In the genomic region with DNA sequence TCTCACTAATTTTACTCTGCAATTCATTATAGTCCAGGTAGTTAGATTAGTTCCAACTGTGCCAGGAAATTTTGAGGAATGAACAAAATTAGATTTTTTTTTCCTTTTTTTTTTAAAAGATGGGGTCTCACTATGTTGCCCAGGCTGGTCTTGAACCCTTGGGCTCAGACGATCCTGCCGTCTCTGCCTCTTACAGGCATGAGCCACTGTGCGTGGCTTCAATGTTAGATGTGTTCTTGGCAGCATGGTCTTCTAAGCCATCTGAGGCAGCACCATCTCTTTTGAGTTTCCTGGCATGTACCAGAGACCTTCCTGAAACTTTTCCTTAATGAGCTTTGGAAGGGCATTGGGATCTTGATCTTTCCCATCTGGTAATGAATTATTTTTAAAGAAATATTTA, we compare ENCODE assay signal across 1 cellular context.
TF ChIP-seq lines count a peak whose summit lies in the region.

No MANE protein-coding gene starts in this region.

TF ChIP-seq in K562, 482 proteins besides CTCF, POLR2A, EP300 and RAD21:
- TF ChIP-seq CBX3 (IDR thresholded peaks at IDR 0.05; ENCODE audit: borderline replicate concordance in 1 of 2, low read length in 2 of 2), result no peak
- peak; percentile 93 for TF ChIP-seq ZNF121 (CRISPR knock-in tag; conservative IDR thresholded peaks at IDR 0.05)
- TF ChIP-seq, protein P1, sequence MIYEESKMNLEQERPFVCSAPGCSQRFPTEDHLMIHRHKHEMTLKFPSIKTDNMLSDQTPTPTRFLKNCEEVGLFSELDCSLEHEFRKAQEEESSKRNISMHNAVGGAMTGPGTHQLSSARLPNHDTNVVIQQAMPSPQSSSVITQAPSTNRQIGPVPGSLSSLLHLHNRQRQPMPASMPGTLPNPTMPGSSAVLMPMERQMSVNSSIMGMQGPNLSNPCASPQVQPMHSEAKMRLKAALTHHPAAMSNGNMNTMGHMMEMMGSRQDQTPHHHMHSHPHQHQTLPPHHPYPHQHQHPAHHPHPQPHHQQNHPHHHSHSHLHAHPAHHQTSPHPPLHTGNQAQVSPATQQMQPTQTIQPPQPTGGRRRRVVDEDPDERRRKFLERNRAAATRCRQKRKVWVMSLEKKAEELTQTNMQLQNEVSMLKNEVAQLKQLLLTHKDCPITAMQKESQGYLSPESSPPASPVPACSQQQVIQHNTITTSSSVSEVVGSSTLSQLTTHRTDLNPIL (CRISPR knock-in tag; IDR thresholded peaks at IDR 0.05), result no peak
- no peak for TF ChIP-seq SAFB2 (IDR thresholded peaks at IDR 0.05; ENCODE audit: borderline replicate concordance, low read depth, low read length, severe bottlenecking)
- no peak for TF ChIP-seq FOS (IDR thresholded peaks at IDR 0.05; ENCODE audit: extremely low read depth, insufficient read length)
- TF ChIP-seq ZNF696 (CRISPR knock-in tag; conservative IDR thresholded peaks at IDR 0.05), result no peak
- no peak for TF ChIP-seq ZNF431 (CRISPR knock-in tag; IDR thresholded peaks at IDR 0.05)
- TF ChIP-seq DMBX1 (CRISPR knock-in tag; IDR thresholded peaks at IDR 0.05; ENCODE audit: borderline replicate concordance), result no peak
- TF ChIP-seq HIVEP1 (CRISPR knock-in tag; IDR thresholded peaks at IDR 0.05), result no peak
- TF ChIP-seq FOXM1 (IDR thresholded peaks at IDR 0.05; ENCODE audit: low read depth), result no peak
- no peak for TF ChIP-seq FOXM1 (CRISPR knock-in tag; IDR thresholded peaks at IDR 0.05; ENCODE audit: low read depth)
- TF ChIP-seq ZNF124 (CRISPR knock-in tag; IDR thresholded peaks at IDR 0.05), result no peak
- no peak for TF ChIP-seq ZNF586 (CRISPR knock-in tag; conservative IDR thresholded peaks at IDR 0.05)
- TF ChIP-seq RBM25 (IDR thresholded peaks at IDR 0.05; ENCODE audit: low read depth, low read length, severe bottlenecking), result peak; percentile 38
- peak; percentile 38; the same call in 1 of the 2 replicates for TF ChIP-seq BCOR (IDR thresholded peaks at IDR 0.05)
- TF ChIP-seq ZNF347 (CRISPR knock-in tag; IDR thresholded peaks at IDR 0.05; ENCODE audit: low read depth), result no peak
TF ChIP-seq in K562: peak in this region for 3.
